8 cellular contexts compared by ENCODE assay signal in genomic region chr7:76165973-76166403, GRCh38. TPM values are rescaled to one million over a fixed set of nuclear protein-coding genes. Genes with fewer than 3 reads are reported as not detected.
DNase-seq lines count a peak whose midpoint lies in the region; ATAC-seq and TF ChIP-seq lines count a peak whose summit lies in the region.

No MANE protein-coding gene starts in this region.

- DNase-seq in Peyer's patch: peak in 1 of 3 donors; percentile 45
- DNase-seq in esophagus squamous epithelium (lab: John Stamatoyannopoulos, UW): no peak
- DNase-seq in prostate gland (ENCODE audit: low spot score): no peak
- DNase-seq in NCI-H446 treated with DMSO at 0.1 percent for 48 hours (lab: John Stamatoyannopoulos, UW): no peak
- DNase-seq in amygdala (lab: John Stamatoyannopoulos, UW): no peak

- WGBS in esophagus squamous epithelium, 2 donors: 57 to 73% methylated on average over 14 to 15 of the region's 15 CpGs
- 67% methylated on average over 15 of the region's 15 CpGs for WGBS in prostate gland

- H3K4me1 ChIP-seq in Peyer's patch (peaks cover 0 to 5% (median 0%) of the 10 kb centered on the region in 4 donors), esophagus squamous epithelium (peaks cover 3 to 13% (median 6%) of the 10 kb centered on the region in 3 donors), prostate gland (replicated peaks) (no peaks in the 10 kb centered on the region)

- intact Hi-C loops in esophagus squamous epithelium (cut with DNase I) (no loop called here), prostate gland (cut with DNase I) (no loop called here)

- H3K36me3 ChIP-seq in Peyer's patch (no peaks in the 10 kb centered on the region), esophagus squamous epithelium (no peaks in the 10 kb centered on the region), prostate gland (no peaks in the 10 kb centered on the region)

- TF ChIP-seq CTCF in Peyer's patch (IDR thresholded peaks at IDR 0.05) (no peak), esophagus squamous epithelium (IDR thresholded peaks at IDR 0.05) (no peak), prostate gland (IDR thresholded peaks at IDR 0.05) (no peak)

- peak overlapping the region; percentile 61 to 84 (median 78) for H3K27ac ChIP-seq in Peyer's patch
- peak overlapping the region; percentile 73 to 90 (median 89) for H3K27ac ChIP-seq in esophagus squamous epithelium
- H3K27ac ChIP-seq in prostate gland: peak overlapping the region; percentile 92 to 96

- no peaks in the 10 kb centered on the region for H3K9me3 ChIP-seq in Peyer's patch
- no peaks in the 10 kb centered on the region for H3K9me3 ChIP-seq in esophagus squamous epithelium
- H3K9me3 ChIP-seq in prostate gland: no peaks in the 10 kb centered on the region

- ATAC-seq in GM21737 (IDR thresholded peaks at IDR 0.05; ENCODE audit: unreplicated experiment): no peak
- no peak for ATAC-seq in HG03108 (IDR thresholded peaks at IDR 0.05; ENCODE audit: unreplicated experiment)

- H3K4me3 ChIP-seq in GM08714 (ENCODE audit: low read length) (peak overlapping the region; percentile 62; the same call in 1 of the 2 replicates), Peyer's patch (peak overlapping the region; percentile 47 to 84 (median 71)), esophagus squamous epithelium (peak overlapping the region; percentile 52 to 83 (median 73)), prostate gland (peak overlapping the region; percentile 58 to 67)

- no peak for TF ChIP-seq POLR2A in Peyer's patch (IDR thresholded peaks at IDR 0.05)
- TF ChIP-seq POLR2A in esophagus squamous epithelium (IDR thresholded peaks at IDR 0.05): no peak
- TF ChIP-seq POLR2A in prostate gland (IDR thresholded peaks at IDR 0.05): no peak

- H3K27me3 ChIP-seq in Peyer's patch: no peaks in the 10 kb centered on the region
- H3K27me3 ChIP-seq in esophagus squamous epithelium: no peaks in the 10 kb centered on the region
- no peaks in the 10 kb centered on the region for H3K27me3 ChIP-seq in prostate gland (replicated peaks; ENCODE audit: insufficient read depth)

RNA-seq across cellular contexts. Expression of gene SRRM3, which starts 35.7 kb away (rescaled TPM):
- total RNA-seq in Peyer's patch: 1 to 10 TPM in 2 of 4 donors, under 1 TPM in 1, not detected in 1; 0.85 to 7.4 (median 1.2) TPM
- 10 to 100 TPM in 2 of 4 donors, 1 to 10 TPM in 2; 8.0 to 22.4 (median 10.8) TPM for total RNA-seq in esophagus squamous epithelium
- total RNA-seq in prostate gland: 1 to 10 TPM; 3.1 to 6.8 TPM
